ENCODE assay signal across 8 cellular contexts in the genomic region with DNA sequence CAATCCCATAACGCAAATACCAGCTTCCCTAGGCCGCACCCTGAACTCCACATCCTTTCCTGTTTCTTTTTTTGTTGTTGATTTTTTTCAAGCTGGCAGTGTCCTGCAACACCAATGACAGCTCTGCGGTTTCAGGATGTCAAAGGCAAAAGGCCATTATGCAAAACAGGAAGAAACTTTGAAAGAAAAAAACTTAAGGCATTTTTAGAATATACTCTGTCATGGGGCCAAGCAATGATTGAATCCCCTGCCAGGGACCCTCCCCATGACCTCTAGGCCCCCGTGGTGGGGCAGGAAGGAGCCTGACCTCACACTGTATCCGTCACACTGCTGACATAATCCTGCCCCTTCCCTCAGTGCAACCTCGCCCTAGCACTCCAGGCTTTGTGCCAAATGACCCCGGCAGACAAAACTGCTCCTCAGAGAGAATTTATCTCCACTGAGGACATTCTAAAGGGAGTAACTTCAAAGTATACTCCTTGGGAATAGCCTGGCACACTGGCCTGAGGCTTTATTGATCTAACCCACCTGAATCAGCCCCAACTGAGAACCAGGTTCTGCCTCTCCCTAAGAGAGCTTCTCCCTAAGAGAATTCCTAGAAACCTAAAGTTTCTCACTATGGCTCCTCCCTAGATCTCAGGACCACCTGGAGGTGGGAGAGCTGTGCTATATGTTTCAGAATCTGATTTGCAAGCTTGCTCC. TPM values are rescaled to one million over a fixed set of nuclear protein-coding genes. Genes with fewer than 3 reads are reported as not detected.
DNase-seq lines count a peak whose midpoint lies in the region; ATAC-seq and TF ChIP-seq lines count a peak whose summit lies in the region.

No MANE protein-coding gene starts in this region.

- H3K27ac ChIP-seq in esophagus muscularis mucosa (replicated peaks in 1 of 4), result peak overlapping the region; percentile 91 to 97 (median 94)

- H3K27me3 ChIP-seq in esophagus muscularis mucosa, result no peaks in the 10 kb centered on the region

- peaks cover 66% of the 10 kb centered on the region for H3K4me1 Mint-ChIP-seq in osteocyte (ENCODE audit: unreplicated experiment)

- peak overlapping the region; percentile 38 for H3K4me3 Mint-ChIP-seq in osteocyte (ENCODE audit: unreplicated experiment)

- WGBS in esophagus muscularis mucosa, result 24% methylated on average over 7 of the region's 7 CpGs

- no peaks in the 10 kb centered on the region for H3K9me3 Mint-ChIP-seq in osteocyte (ENCODE audit: unreplicated experiment)

- H3K36me3 ChIP-seq in esophagus muscularis mucosa, result no peaks in the 10 kb centered on the region

- H3K27me3 Mint-ChIP-seq in osteocyte (ENCODE audit: unreplicated experiment), result no peaks in the 10 kb centered on the region

- CTCF ChIA-PET in GM10248 (lab: Yijun Ruan, JAX), result interaction anchor here (0.6 to 7.5 kb wide), 7 partner anchors 9 to 67 kb away, joined by 3 to 52 read pairs (median 15); no protein-coding TSS in a partner anchor

- intact Hi-C loops in esophagus muscularis mucosa (cut with DNase I), result no loop called here

- DNase-seq in GF-D8 (lab: John Stamatoyannopoulos, UW) (peak; percentile 42), T-helper 2 cell (peak in 3 of 5 experiments; percentile 27 to 70 (median 63)), esophagus muscularis mucosa (ENCODE audit: extremely low spot score) (no peak), osteocyte (ENCODE audit: extremely low spot score, unreplicated experiment) (no peak), GM10248 (ENCODE audit: extremely low spot score) (no peak), DMS53 (lab: John Stamatoyannopoulos, UW) (no peak)
- DNase-seq in stimulated activated CD4-positive, alpha-beta T cell treated with anti-CD3 and anti-CD28 coated beads, Interleukin-12 subunit alpha, Interleukin-12 subunit beta, amount 100 ng/mL, for 4 hours, result no peak

- H3K36me3 Mint-ChIP-seq in osteocyte (ENCODE audit: unreplicated experiment), result no peaks in the 10 kb centered on the region

- no peak for TF ChIP-seq EP300 in esophagus muscularis mucosa (IDR thresholded peaks at IDR 0.05)

- POLR2A ChIA-PET in GM10248 (lab: Yijun Ruan, JAX), result interaction anchor here (0.9 to 2.2 kb wide), 5 partner anchors 8 to 134 kb away, joined by 3 to 8 read pairs (median 5); partner anchors contain the start of genes B4GALT1 and DNAJA1

- H3K4me1 ChIP-seq in esophagus muscularis mucosa, result peaks cover 95 to 100% (median 97%) of the 10 kb centered on the region in 4 donors

- peak overlapping the region; percentile 95 for H3K27ac Mint-ChIP-seq in osteocyte (ENCODE audit: unreplicated experiment)

- TF ChIP-seq POLR2A in esophagus muscularis mucosa (IDR thresholded peaks at IDR 0.05; ENCODE audit: low read depth), result no peak

- peak; percentile 21 for ATAC-seq in HG03103 (IDR thresholded peaks at IDR 0.05; ENCODE audit: low read depth, unreplicated experiment)

- no peak for TF ChIP-seq CTCF in esophagus muscularis mucosa (IDR thresholded peaks at IDR 0.05)
- TF ChIP-seq CTCF in osteocyte (IDR thresholded peaks at IDR 0.05), result no peak
- TF ChIP-seq CTCF in GM10248 (IDR thresholded peaks at IDR 0.05; ENCODE audit: control extremely low read depth, extremely low read depth, low read depth, missing control alignments), result no peak

- H3K9me3 ChIP-seq in esophagus muscularis mucosa, result no peaks in the 10 kb centered on the region

- H3K4me3 ChIP-seq in esophagus muscularis mucosa, result peak overlapping the region in 2 of 4 donors; percentile 1 to 3

RNA-seq across cellular contexts. Expression of gene B4GALT1, which starts 7.9 kb away (rescaled TPM):
- 10 to 100 TPM; 24.5 to 39.6 (median 37.8) TPM for total RNA-seq in esophagus muscularis mucosa
- 39.1 and 40.9 TPM in 2 replicates for total RNA-seq in osteocyte

Comparison
In these comparisons a context has a peak if more than half of its experiments do, and no peak if none do; other contexts are left out.
1. DNase-seq: peak in GF-D8 (single experiment) and T-helper 2 cell (3 of 5); none in esophagus muscularis mucosa (single experiment), osteocyte (single experiment), GM10248 (single experiment), stimulated activated CD4-positive, alpha-beta T cell treated with anti-CD3 and anti-CD28 coated beads, Interleukin-12 subunit alpha, Interleukin-12 subunit beta, amount 100 ng/mL, for 4 hours (single experiment) and DMS53 (single experiment).